Comparison of ENCODE assay signal across 22 cellular contexts in the genomic region with DNA sequence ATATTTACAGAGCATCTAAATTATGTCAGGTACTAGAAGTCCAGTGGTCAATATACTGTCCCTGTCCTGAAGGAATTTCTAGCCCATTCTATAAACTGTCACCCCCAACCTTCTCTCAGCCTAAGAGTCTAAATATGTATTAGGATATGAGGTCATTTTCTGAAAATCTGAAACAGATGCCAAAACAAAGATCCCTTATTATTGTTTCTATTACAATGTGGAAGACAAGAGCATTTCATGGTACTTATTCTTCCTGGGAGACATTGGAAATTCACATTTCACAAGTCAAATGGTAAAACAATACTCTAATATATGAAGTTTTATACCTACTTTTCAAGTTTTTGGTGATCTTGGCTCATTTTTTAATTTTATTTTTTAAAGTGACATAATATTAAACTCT. TPM values are rescaled to one million over a fixed set of nuclear protein-coding genes. Genes with fewer than 3 reads are reported as not detected.
"Had no signal": no experiment of that assay in that cellular context is flagged by ENCODE, and none has a peak within 500 bp of the region (broad histone marks: within the 10 kb centered on the region; RNA-seq: fewer than 3 reads in every experiment).

No MANE protein-coding gene starts in this region.

- H3K36me3 ChIP-seq: brain microvascular endothelial cell, gastrocnemius medialis, tibial artery had no signal

- H3K4me1 ChIP-seq: gastrocnemius medialis had no signal

- H3K4me3 ChIP-seq: gastrocnemius medialis, lung, tibial artery had no signal

- H3K27me3 ChIP-seq: brain microvascular endothelial cell, gastrocnemius medialis, tibial artery had no signal

- H3K27ac ChIP-seq: brain microvascular endothelial cell, gastrocnemius medialis, tibial artery had no signal

- ATAC-seq: activated CD4-positive, CD25-positive, alpha-beta regulatory T cell treated with anti-CD3 and anti-CD28 coated beads, Interleukin-2, amount 50 U/mL, for 24 hours; activated CD8-positive, alpha-beta T cell treated with anti-CD3 and anti-CD28 coated beads, Interleukin-2, amount 10 ng/mL, durations not matched to agents 7 days and 5 days; gastrocnemius medialis; left lobe of liver had no signal

- DNase-seq: activated CD4-positive, alpha-beta T cell treated with anti-CD3 and anti-CD28 coated beads, Interleukin-2, amount 10 ng/mL, durations not matched to agents 7 days and 5 days; activated CD8-positive, alpha-beta T cell treated with anti-CD3 and anti-CD28 coated beads, Interleukin-2, amount 10 ng/mL, durations not matched to agents 7 days and 5 days; activated naive CD4-positive, alpha-beta T cell treated with anti-CD3 and anti-CD28 coated beads for 36 hours; activated T-cell treated with anti-CD3 and anti-CD28 coated beads, Interleukin-2, amount 50 U/mL, for 24 hours; brain microvascular endothelial cell; central memory CD4-positive, alpha-beta T cell; cortex of kidney; erythroblast; gastrocnemius medialis; head of caudate nucleus; nephron progenitor cell; stimulated activated CD4-positive, alpha-beta T cell treated with anti-CD3 and anti-CD28 coated beads, Interleukin-4, amount 100 ng/mL, for 4 hours; stimulated activated naive B cell treated with anti-CD40 and anti-IgM and Interleukin-4, amounts not matched to agents 10 μg/mL and 1 μg/mL and 100 μg/mL, for 72 hours; tibial artery had no signal

- H3K9me3 ChIP-seq: gastrocnemius medialis, tibial artery had no signal

RNA-seq across cellular contexts. Expression of a gene that starts 2.6 kb away (rescaled TPM):
- total RNA-seq: activated CD4-positive, alpha-beta T cell treated with anti-CD3 and anti-CD28 coated beads, Interleukin-2, amount 10 ng/mL, durations not matched to agents 7 days and 5 days; activated CD8-positive, alpha-beta T cell treated with anti-CD3 and anti-CD28 coated beads, Interleukin-2, amount 10 ng/mL, durations not matched to agents 7 days and 5 days; activated naive CD4-positive, alpha-beta T cell treated with anti-CD3 and anti-CD28 coated beads for 36 hours; activated T-helper 2 cell treated with anti-CD3 and anti-CD28 coated beads, Interferon-gamma antibody, Interleukin-2, Interleukin-4, amounts not matched to agents 10 μg/mL and 5 μg/mL and 100 μg/mL, durations not matched to agents 14 hours and 24 hours and 36 hours; mesothelial cell of epicardium; myocyte; sciatic nerve; T-helper 1 cell treated with Interleukin-12 subunit alpha and Interleukin-12 subunit beta and Interleukin-4 antibody, amounts not matched to agents 30 ng/mL and 1 ng/mL, for 36 hours had no signal

RNA-seq across cellular contexts. Expression of a gene that starts 47.3 kb away (rescaled TPM):
- total RNA-seq: activated CD4-positive, alpha-beta T cell treated with anti-CD3 and anti-CD28 coated beads, Interleukin-2, amount 10 ng/mL, durations not matched to agents 7 days and 5 days; activated CD8-positive, alpha-beta T cell treated with anti-CD3 and anti-CD28 coated beads, Interleukin-2, amount 10 ng/mL, durations not matched to agents 7 days and 5 days; activated naive CD4-positive, alpha-beta T cell treated with anti-CD3 and anti-CD28 coated beads for 36 hours; activated T-helper 2 cell treated with anti-CD3 and anti-CD28 coated beads, Interferon-gamma antibody, Interleukin-2, Interleukin-4, amounts not matched to agents 10 μg/mL and 5 μg/mL and 100 μg/mL, durations not matched to agents 14 hours and 24 hours and 36 hours; gastrocnemius medialis; left lobe of liver; sciatic nerve; T-helper 1 cell treated with Interleukin-12 subunit alpha and Interleukin-12 subunit beta and Interleukin-4 antibody, amounts not matched to agents 30 ng/mL and 1 ng/mL, for 36 hours had no signal
